18 cellular contexts compared by ENCODE assay signal in genomic region chr9:15079989-15080388, GRCh38.
DNase-seq lines count a peak whose midpoint lies in the region; ATAC-seq, FAIRE-seq and TF ChIP-seq lines count a peak whose summit lies in the region.
"Had no signal": no experiment of that assay in that cellular context is flagged by ENCODE, and none has a peak within 500 bp of the region (broad histone marks: within the 10 kb centered on the region; RNA-seq: fewer than 3 reads in every experiment).

No MANE protein-coding gene starts in this region.

- H3K27me3 ChIP-seq in GM23338 (ENCODE audit: insufficient read depth) (no peaks in the 10 kb centered on the region), H1 (replicated peaks in 1 of 4; ENCODE audit: control insufficient read depth in 3 of 4, extremely low read depth in 1 of 4, insufficient read depth in 3 of 4, low read length in 3 of 4) (no peaks in the 10 kb centered on the region), upper lobe of left lung (no peaks in the 10 kb centered on the region)

- H3K9me3 Mint-ChIP-seq in GM23338, result no peaks in the 10 kb centered on the region
- H3K9me3 Mint-ChIP-seq: HFFc6 had no signal

- H3K23me2 ChIP-seq in H1 (ENCODE audit: low read depth, low read length), result no peaks in the 10 kb centered on the region

- H3K4me3 ChIP-seq in GM23338 (no peak overlapping the region), H1 (ENCODE audit: extremely low read depth in 1 of 4, insufficient read depth in 2 of 4, low read depth in 3 of 4, low read length in 4 of 4) (no peak overlapping the region), upper lobe of left lung (no peak overlapping the region)
- H3K4me3 ChIP-seq: GM12878, GM23248, HAP-1 had no signal

- no peak for TF ChIP-seq EP300 in H1 (IDR thresholded peaks at IDR 0.05; ENCODE audit: borderline replicate concordance in 1 of 2, low read depth in 2 of 2, low read length in 2 of 2)
- no peak for TF ChIP-seq EP300 in upper lobe of left lung (IDR thresholded peaks at IDR 0.05)

- no peaks in the 10 kb centered on the region for H3K36me3 Mint-ChIP-seq in GM23338 (ENCODE audit: low read depth)
- H3K36me3 Mint-ChIP-seq: CD4-positive, alpha-beta memory T cell had no signal

- H4K5ac ChIP-seq in H1 (ENCODE audit: insufficient read length, low read depth, low read length), result no peak overlapping the region

- no peaks in the 10 kb centered on the region for H3K27me3 Mint-ChIP-seq in GM23338 (ENCODE audit: insufficient read depth, low read depth, poor library complexity)

- FAIRE-seq in H1 (lab: Jason Lieb, UNC), result no peak
- FAIRE-seq: G401.6, GM12878, GM19239, H54 had no signal

- H3K14ac ChIP-seq in H1 (ENCODE audit: insufficient read length), result no peak overlapping the region

- no peak overlapping the region for H3K18ac ChIP-seq in H1 (ENCODE audit: extremely low read depth, low read length)

- no peak overlapping the region for H2BK120ac ChIP-seq in H1 (replicated peaks; ENCODE audit: low read depth, low read length)

- no peak for TF ChIP-seq CTCF in GM23338 (conservative IDR thresholded peaks at IDR 0.05; ENCODE audit: low read depth in 2 of 2)
- TF ChIP-seq CTCF in H1 (IDR thresholded peaks at IDR 0.05; ENCODE audit: control extremely low read depth in 1 of 3, insufficient read depth in 1 of 3, low read depth in 1 of 3, low read length in 3 of 3), result no peak
- no peak for TF ChIP-seq CTCF in upper lobe of left lung (IDR thresholded peaks at IDR 0.05)

- H3K56ac ChIP-seq in H1 (replicated peaks; ENCODE audit: insufficient read length, low read depth, low read length), result no peak overlapping the region

- TF ChIP-seq POLR2A in H1 (IDR thresholded peaks at IDR 0.05; ENCODE audit: control extremely low read depth in 1 of 2, low read depth in 2 of 2, low read length in 2 of 2) (no peak), upper lobe of left lung (IDR thresholded peaks at IDR 0.05) (no peak)

- H3K23ac ChIP-seq in H1 (ENCODE audit: insufficient read length), result no peak overlapping the region

- no peak overlapping the region for H3K27ac Mint-ChIP-seq in GM23338
- H3K27ac Mint-ChIP-seq: CD4-positive, alpha-beta memory T cell; HFFc6 had no signal

- H3K9ac ChIP-seq in H1 (replicated peaks in 1 of 4; ENCODE audit: extremely low read depth in 1 of 4, low read depth in 3 of 4, low read length in 3 of 4), result no peak overlapping the region
- H3K9ac ChIP-seq: GM23248 had no signal

- WGBS in H1 (ENCODE audit: extremely low coverage in 1 of 2, insufficient coverage in 1 of 2, insufficient read length in 1 of 2, insufficient replicate concordance in 2 of 2, low coverage in 1 of 2, low lambda C conversion rate in 2 of 2, missing lambda C conversion rate in 1 of 2), 2 experiments, result 77% methylated on average over 3 of the region's 3 CpGs; no CpG with 5 or more reads in 1 of the 2 experiments
- WGBS in upper lobe of left lung, 2 donors, result 81 to 85% methylated on average over 3 of the region's 3 CpGs

- no peak overlapping the region for H3K27ac ChIP-seq in GM23338 (ENCODE audit: low read depth)
- H3K27ac ChIP-seq in H1 (ENCODE audit: low read depth, low read length), result no peak overlapping the region
- H3K27ac ChIP-seq in upper lobe of left lung, result no peak overlapping the region
- H3K27ac ChIP-seq: GM23248 had no signal

- H4K8ac ChIP-seq in H1 (ENCODE audit: extremely low read depth, insufficient read depth, low read length), result no peak overlapping the region

- peak overlapping the region; percentile 52; the same call in 1 of the 2 replicates for H2AFZ ChIP-seq in GM23338
- peak overlapping the region; percentile 19; the same call in 1 of the 2 replicates for H2AFZ ChIP-seq in H1 (ENCODE audit: low read length)
- H2AFZ ChIP-seq: GM23248 had no signal

- H2BK12ac ChIP-seq in H1 (ENCODE audit: low read depth, low read length), result no peak overlapping the region

- H3K9me3 ChIP-seq in H1 (ENCODE audit: insufficient read depth in 2 of 2, low read depth in 1 of 2, low read length in 1 of 2) (no peaks in the 10 kb centered on the region), upper lobe of left lung (no peaks in the 10 kb centered on the region)
- H3K9me3 ChIP-seq: HAP-1 had no signal

- no peak overlapping the region for H4K91ac ChIP-seq in H1 (replicated peaks; ENCODE audit: insufficient read length, low read length)

- no peak overlapping the region for H2BK5ac ChIP-seq in H1 (ENCODE audit: low read depth, low read length)

- peak; percentile 22 for DNase-seq in GM23338 (ENCODE audit: low spot score)
- no peak for DNase-seq in H1 (ENCODE audit: low read depth in 1 of 2, low spot score in 2 of 2)
- DNase-seq in iPS DF 19.7 (ENCODE audit: low read depth, low spot score), result peak; percentile 3
- no peak for DNase-seq in upper lobe of left lung
- DNase-seq in GM19238 (ENCODE audit: insufficient read length, low spot score), result no peak
- no peak for DNase-seq in activated naive CD4-positive, alpha-beta T cell treated with anti-CD3 and anti-CD28 coated beads, Interleukin-2, amount 50 U/mL, for 16 hours
- DNase-seq: C1 segment of cervical spinal cord; CD4-positive, alpha-beta memory T cell; COR-L47; DMS153; DND-41; GM23248; HFFc6 had no signal

- no peak for TF ChIP-seq RAD21 in H1 (IDR thresholded peaks at IDR 0.05 in 1 of 2, conservative IDR thresholded peaks at IDR 0.05 in 1 of 2; ENCODE audit: low read depth in 2 of 2, low read length in 2 of 2)

- H3K4me1 ChIP-seq in GM23338 (ENCODE audit: insufficient read depth) (no peaks in the 10 kb centered on the region), H1 (replicated peaks in 1 of 4; ENCODE audit: control insufficient read depth in 3 of 4, insufficient read depth in 4 of 4, low read length in 3 of 4) (no peaks in the 10 kb centered on the region), upper lobe of left lung (no peaks in the 10 kb centered on the region)
- H3K4me1 ChIP-seq: HAP-1 had no signal

- ATAC-seq in GM23338, result no peak
- no peak for ATAC-seq in upper lobe of left lung (ENCODE audit: low FRiP score in 2 of 2)
- ATAC-seq: GM12878 had no signal

- H3K36me3 ChIP-seq in GM23338 (ENCODE audit: insufficient read depth) (no peaks in the 10 kb centered on the region), H1 (ENCODE audit: control insufficient read depth in 2 of 4, insufficient read depth in 4 of 4, low read length in 3 of 4) (no peaks in the 10 kb centered on the region), upper lobe of left lung (no peaks in the 10 kb centered on the region)
- H3K36me3 ChIP-seq: HAP-1 had no signal

- H4K20me1 ChIP-seq in GM23338 (replicated peaks; ENCODE audit: insufficient read depth) (no peaks in the 10 kb centered on the region), H1 (replicated peaks in 1 of 2; ENCODE audit: control insufficient read depth in 1 of 2, insufficient read depth in 2 of 2, low read length in 2 of 2) (no peaks in the 10 kb centered on the region)

- H3K79me2 ChIP-seq in GM23338 (replicated peaks; ENCODE audit: insufficient read depth) (no peaks in the 10 kb centered on the region), H1 (ENCODE audit: control insufficient read depth in 1 of 2, insufficient read depth in 2 of 2, low read length in 2 of 2) (no peaks in the 10 kb centered on the region)

- CTCF ChIA-PET in H1 (lab: Charles Lee; ENCODE audit: partially characterized antibody), result interaction anchor here (1.8 to 1.9 kb wide), 2 partner anchors 10 to 55 kb away, joined by 5 read pairs; no protein-coding TSS in a partner anchor

- H2BK15ac ChIP-seq in H1 (ENCODE audit: low read length), result no peak overlapping the region

- no peak overlapping the region for H3K4ac ChIP-seq in H1 (replicated peaks; ENCODE audit: insufficient read length, low read depth, low read length)

- no peak overlapping the region for H2AK5ac ChIP-seq in H1 (ENCODE audit: low read depth, low read length)

- H3K4me3 Mint-ChIP-seq in GM23338, result no peak overlapping the region
- H3K4me3 Mint-ChIP-seq: CD4-positive, alpha-beta memory T cell; HFFc6 had no signal

- H3F3A ChIP-seq in GM23338 (replicated peaks; ENCODE audit: low read depth), result no peaks in the 10 kb centered on the region

- peaks cover 16% of the 10 kb centered on the region; the same call in 1 of the 2 replicates for H3K9me2 ChIP-seq in GM23338 (ENCODE audit: insufficient read depth)

- POLR2A ChIA-PET in H1 (lab: Charles Lee; ENCODE audit: partially characterized antibody), result no interaction called here

- no peaks in the 10 kb centered on the region for H3K79me1 ChIP-seq in H1 (ENCODE audit: low read depth, low read length)

- H3K4me2 ChIP-seq in GM23338, result no peak overlapping the region
- no peak overlapping the region for H3K4me2 ChIP-seq in H1 (ENCODE audit: insufficient read depth in 1 of 2, low read depth in 2 of 2, low read length in 2 of 2)

- H3K4me1 Mint-ChIP-seq in GM23338, result no peaks in the 10 kb centered on the region
- H3K4me1 Mint-ChIP-seq: CD4-positive, alpha-beta memory T cell had no signal

- no peak overlapping the region for H2BK20ac ChIP-seq in H1 (ENCODE audit: low read length)

TF ChIP-seq in GM23338, 12 proteins besides CTCF, POLR2A, EP300 and RAD21 (continues in another document):
- no peak for TF ChIP-seq ETS1 (IDR thresholded peaks at IDR 0.05)
- TF ChIP-seq NANOG (IDR thresholded peaks at IDR 0.05; ENCODE audit: borderline replicate concordance), result no peak
- no peak for TF ChIP-seq EZH2phosphoT487 (IDR thresholded peaks at IDR 0.05; ENCODE audit: unreplicated experiment)
- TF ChIP-seq STAT1 (IDR thresholded peaks at IDR 0.05; ENCODE audit: unreplicated experiment), result no peak

TF ChIP-seq in H1, 55 proteins besides CTCF, POLR2A, EP300 and RAD21:
- TF ChIP-seq TAF7 (optimal IDR thresholded peaks at IDR 0.05; ENCODE audit: borderline replicate concordance, low read depth, low read length) (no peak), TEAD4 (IDR thresholded peaks at IDR 0.05; ENCODE audit: low read depth, low read length) (peak; percentile 72)

Comparison
In these comparisons a context has a peak if more than half of its experiments do, and no peak if none do; other contexts are left out.
1. DNase-seq: peak in GM23338 (single experiment) and iPS DF 19.7 (single experiment); none in H1 (0 of 2), upper lobe of left lung (0 of 2), GM19238 (single experiment) and activated naive CD4-positive, alpha-beta T cell treated with anti-CD3 and anti-CD28 coated beads, Interleukin-2, amount 50 U/mL, for 16 hours (single experiment).